Comparison of ENCODE assay signal across 15 cellular contexts in the genomic region with DNA sequence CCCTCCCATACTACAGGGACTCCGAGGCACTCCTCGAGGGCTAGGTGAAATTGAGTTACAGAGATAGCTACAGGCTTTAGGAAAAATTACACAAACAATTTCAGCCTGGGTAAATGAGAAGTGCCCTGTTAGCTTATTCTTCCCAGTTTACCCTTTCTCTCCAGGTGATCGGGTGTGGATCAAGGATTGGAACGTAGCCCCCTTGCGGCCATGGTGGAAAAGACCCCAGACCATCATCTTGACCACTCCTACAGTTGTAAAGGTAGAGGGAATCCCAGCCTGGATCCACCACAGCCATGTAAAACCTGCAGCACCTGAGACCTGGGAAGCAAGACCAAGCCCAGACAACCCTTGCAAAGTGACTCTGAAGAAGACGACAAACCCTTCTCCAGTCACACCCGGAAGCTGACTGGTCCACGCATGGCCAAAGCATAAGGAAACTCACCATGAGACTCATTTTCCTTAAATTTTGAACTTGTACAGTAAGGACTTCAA.
DNase-seq lines count a peak whose midpoint lies in the region; TF ChIP-seq lines count a peak whose summit lies in the region.
"Had no signal": no experiment of that assay in that cellular context is flagged by ENCODE, and none has a peak within 500 bp of the region (broad histone marks: within the 10 kb centered on the region; RNA-seq: fewer than 3 reads in every experiment).

No MANE protein-coding gene starts in this region.

- CTCF ChIA-PET in RWPE1 (lab: Yijun Ruan, JAX), result no interaction called here

- no peak overlapping the region for H3K27ac Mint-ChIP-seq in endodermal cell
- H3K27ac Mint-ChIP-seq in progenitor cell of endocrine pancreas, result no peak overlapping the region
- H3K27ac Mint-ChIP-seq: CD4-positive, alpha-beta T cell had no signal

- H3K4me3 ChIP-seq in WERI-Rb-1 (ENCODE audit: low read depth, low read length) (no peak overlapping the region), endodermal cell (ENCODE audit: low read length) (no peak overlapping the region)
- H3K4me3 ChIP-seq: A549 had no signal

- H3K36me3 Mint-ChIP-seq in endodermal cell (ENCODE audit: low read depth) (peaks cover under 1% of the 10 kb centered on the region), progenitor cell of endocrine pancreas (ENCODE audit: insufficient read depth) (no peaks in the 10 kb centered on the region)

- no peak overlapping the region for H3K27ac ChIP-seq in WERI-Rb-1
- H3K27ac ChIP-seq in endodermal cell (ENCODE audit: low read depth, low read length), result no peak overlapping the region
- no peak overlapping the region for H3K27ac ChIP-seq in RWPE1
- H3K27ac ChIP-seq: 22Rv1, A549, C4-2B, HL-60 had no signal

- WGBS in endodermal cell (ENCODE audit: insufficient coverage in 1 of 2, insufficient read length in 1 of 2), 2 experiments, result 93 to 100% methylated on average over 1 to 8 of the region's 8 CpGs

- peaks cover 60% of the 10 kb centered on the region for H3K27me3 ChIP-seq in WERI-Rb-1 (ENCODE audit: insufficient read depth, low read depth, severe bottlenecking)
- H3K27me3 ChIP-seq in endodermal cell (ENCODE audit: control insufficient read depth, insufficient read depth, low read length, poor library complexity, severe bottlenecking), result no peaks in the 10 kb centered on the region

- peaks cover 16% of the 10 kb centered on the region for H3K9me3 ChIP-seq in WERI-Rb-1 (ENCODE audit: severe bottlenecking)
- H3K9me3 ChIP-seq in endodermal cell (ENCODE audit: control insufficient read depth, low read length), result peaks cover 33% of the 10 kb centered on the region

- POLR2A ChIA-PET in RWPE1 (lab: Yijun Ruan, JAX; ENCODE audit: low non-redundant PET), result no interaction called here

- TF ChIP-seq CTCF in WERI-Rb-1 (IDR thresholded peaks at IDR 0.05; ENCODE audit: low read depth, low read length), result 0 out of 2 replicates have a peak, but pooled peaks have one; percentile 3
- peak; percentile 36 for TF ChIP-seq CTCF in endodermal cell (conservative IDR thresholded peaks at IDR 0.05)
- TF ChIP-seq CTCF in RWPE1 (conservative IDR thresholded peaks at IDR 0.05; ENCODE audit: low read depth), result no peak
- no peak for TF ChIP-seq CTCF in progenitor cell of endocrine pancreas (IDR thresholded peaks at IDR 0.05; ENCODE audit: unreplicated experiment)

- H3K4me1 ChIP-seq in endodermal cell (ENCODE audit: control insufficient read depth, insufficient read depth, low read length), result no peaks in the 10 kb centered on the region
- H3K4me1 ChIP-seq: A549, Caco-2 had no signal

- H3K9ac ChIP-seq in endodermal cell (ENCODE audit: extremely low read depth, low read length, poor library complexity, severe bottlenecking), result no peak overlapping the region

- peaks cover 43% of the 10 kb centered on the region for H3K9me3 Mint-ChIP-seq in endodermal cell
- peaks cover 20% of the 10 kb centered on the region for H3K9me3 Mint-ChIP-seq in progenitor cell of endocrine pancreas (ENCODE audit: low read depth)

- H3K27me3 Mint-ChIP-seq in endodermal cell (ENCODE audit: insufficient read depth) (no peaks in the 10 kb centered on the region), progenitor cell of endocrine pancreas (no peaks in the 10 kb centered on the region)
- H3K27me3 Mint-ChIP-seq: CD4-positive, alpha-beta T cell had no signal

- H3K36me3 ChIP-seq in WERI-Rb-1, result no peaks in the 10 kb centered on the region
- no peaks in the 10 kb centered on the region for H3K36me3 ChIP-seq in endodermal cell (ENCODE audit: control insufficient read depth, insufficient read depth, low read length)

- H3K4me1 Mint-ChIP-seq in endodermal cell, result no peaks in the 10 kb centered on the region
- H3K4me1 Mint-ChIP-seq in progenitor cell of endocrine pancreas (ENCODE audit: low read depth), result no peaks in the 10 kb centered on the region

- peak; percentile 1 for DNase-seq in NCI-H82 (lab: John Stamatoyannopoulos, UW)
- DNase-seq in NCI-H82 treated with DMSO at 0.1 percent for 48 hours (lab: John Stamatoyannopoulos, UW; ENCODE audit: unreplicated experiment), result no peak
- DNase-seq in WERI-Rb-1, result no peak
- DNase-seq in endodermal cell, result no peak
- no peak for DNase-seq in RWPE1 (ENCODE audit: low spot score)
- no peak for DNase-seq in stimulated activated CD4-positive, alpha-beta T cell treated with anti-CD3 and anti-CD28 coated beads, Interleukin-15, amount 100 ng/mL, for 24 hours
- DNase-seq in progenitor cell of endocrine pancreas (ENCODE audit: low spot score, unreplicated experiment), result no peak
- DNase-seq: AML-193; Caco-2; CD4-positive, alpha-beta T cell; HCEC 1CT had no signal

- H3K4me3 Mint-ChIP-seq in endodermal cell (no peak overlapping the region), progenitor cell of endocrine pancreas (ENCODE audit: low read depth) (no peak overlapping the region)
- H3K4me3 Mint-ChIP-seq: CD4-positive, alpha-beta T cell had no signal

Comparison
In these comparisons a context has a peak if more than half of its experiments do, and no peak if none do; other contexts are left out.
1. CTCF ChIP-seq: peak in WERI-Rb-1 (single experiment) and endodermal cell (single experiment); none in RWPE1 (single experiment) and progenitor cell of endocrine pancreas (single experiment).